ENCODE assay signal across 20 cellular contexts in genomic region chr2:121187351-121187921, GRCh38.
"Had no signal": no experiment of that assay in that cellular context is flagged by ENCODE, and none has a peak within 500 bp of the region (broad histone marks: within the 10 kb centered on the region; RNA-seq: fewer than 3 reads in every experiment).

No MANE protein-coding gene starts in this region.

- H3K27me3 ChIP-seq: dorsolateral prefrontal cortex, gastroesophageal sphincter, heart left ventricle, hepatocyte, right atrium auricular region, spleen, transverse colon, upper lobe of right lung, uterus had no signal

- H3K4me3 ChIP-seq: dorsolateral prefrontal cortex, gastroesophageal sphincter, heart left ventricle, hepatocyte, prostate gland, right atrium auricular region, spleen, transverse colon, upper lobe of right lung, uterus had no signal

- H3K9me3 ChIP-seq: gastroesophageal sphincter, heart left ventricle, prostate gland, right atrium auricular region, spleen, transverse colon, upper lobe of right lung, uterus had no signal

- H3K36me3 ChIP-seq: gastroesophageal sphincter, heart left ventricle, prostate gland, right atrium auricular region, spleen, transverse colon, upper lobe of right lung, uterus had no signal

- H3K4me1 ChIP-seq: gastroesophageal sphincter, right atrium auricular region, transverse colon, upper lobe of right lung, uterus had no signal

- DNase-seq: cerebellar nuclear complex; effector CD4-positive, alpha-beta T cell; foreskin fibroblast; heart left ventricle; kidney; mesenchymal stem cell; midbrain; naive thymus-derived CD8-positive, alpha-beta T cell; stimulated activated CD4-positive, alpha-beta T cell treated with anti-CD3 and anti-CD28 coated beads, Interleukin-4, amount 100 ng/mL, for 4 hours; stimulated activated naive CD8-positive, alpha-beta T cell treated with anti-CD3 and anti-CD28 coated beads, Interleukin-15, Interleukin-2, amounts not matched to agents 100 U/mL and 50 U/mL, for 24 hours; transverse colon; upper lobe of right lung; uterus had no signal

- H3K27ac ChIP-seq: dorsolateral prefrontal cortex, epithelial cell of prostate, gastroesophageal sphincter, heart left ventricle, hepatocyte, prostate gland, right atrium auricular region, spleen, transverse colon, upper lobe of right lung, uterus had no signal

- H3K4me2 ChIP-seq: hepatocyte had no signal
